In genomic region chr22:20441631-20442484, GRCh38 we compare ENCODE assay signal across 17 cellular contexts. TPM values are rescaled to one million over a fixed set of nuclear protein-coding genes. Genes with fewer than 3 reads are reported as not detected.
DNase-seq lines count a peak whose midpoint lies in the region; ATAC-seq and TF ChIP-seq lines count a peak whose summit lies in the region.
"Had no signal": no experiment of that assay in that cellular context is flagged by ENCODE, and none has a peak within 500 bp of the region (broad histone marks: within the 10 kb centered on the region; RNA-seq: fewer than 3 reads in every experiment).

No MANE protein-coding gene starts in this region.

- H2AFZ ChIP-seq in HCT116 (ENCODE audit: low read depth, low read length, poor library complexity, severe bottlenecking), result no peak overlapping the region
- no peak overlapping the region for H2AFZ ChIP-seq in H9 (ENCODE audit: low read length)
- H2AFZ ChIP-seq: PC-9 had no signal

- ATAC-seq in HCT116 (no peak), left ventricle myocardium superior (peak; percentile 22), upper lobe of left lung (ENCODE audit: low FRiP score in 2 of 2) (peak in 1 of 2 donors; percentile 11), GM18907 (IDR thresholded peaks at IDR 0.05; ENCODE audit: unreplicated experiment) (no peak), HG03442 (IDR thresholded peaks at IDR 0.05; ENCODE audit: unreplicated experiment) (no peak)
- ATAC-seq: activated CD8-positive, alpha-beta T cell treated with anti-CD3 and anti-CD28 coated beads, Interleukin-2, amount 10 ng/mL, durations not matched to agents 7 days and 5 days; esophagus mucosa; psoas muscle had no signal

- H3K79me2 ChIP-seq in HCT116 (ENCODE audit: insufficient read depth, low read length) (no peaks in the 10 kb centered on the region), H9 (ENCODE audit: insufficient read depth, low read length) (no peaks in the 10 kb centered on the region)

- H3K36me3 Mint-ChIP-seq in H9 (ENCODE audit: insufficient read depth in 1 of 3, low read depth in 3 of 3), result peaks cover 3 to 5% (median 4%) of the 10 kb centered on the region in 3 experiments; a peak in 5 of 7 replicates

- no TSS peak for BruUV-seq in HCT116 (replicated peaks; lab: Mats Ljungman, UMichigan)

- TF ChIP-seq RAD21 in HCT116 (IDR thresholded peaks at IDR 0.05; ENCODE audit: low read depth), result no peak

- no peaks in the 10 kb centered on the region for H3K27me3 ChIP-seq in HCT116 (ENCODE audit: insufficient read depth, low read length)
- peaks cover 0 to 12% (median 6%) of the 10 kb centered on the region in 4 donors for H3K27me3 ChIP-seq in upper lobe of left lung
- peaks cover 3% of the 10 kb centered on the region; the same call in 1 of the 2 replicates for H3K27me3 ChIP-seq in H9 (ENCODE audit: insufficient read depth, low read length)

- H3K79me1 ChIP-seq in H9 (ENCODE audit: insufficient read depth, low read depth, low read length, poor library complexity, severe bottlenecking), result no peaks in the 10 kb centered on the region

- 73 to 85% methylated on average over 10 to 20 of the region's 21 CpGs for WGBS in upper lobe of left lung, 2 donors
- no CpG with 5 or more reads among the region's 21 CpGs for WGBS in H9 (ENCODE audit: extremely low coverage, insufficient read length, low lambda C conversion rate)

- TF ChIP-seq EP300 in upper lobe of left lung (IDR thresholded peaks at IDR 0.05), result no peak

- H2BK20ac ChIP-seq in H9 (ENCODE audit: low read depth, low read length, poor library complexity, severe bottlenecking), result no peak overlapping the region

- no peak overlapping the region for H3K9ac ChIP-seq in HCT116 (ENCODE audit: low read length)
- no peak overlapping the region for H3K9ac ChIP-seq in H9 (ENCODE audit: extremely low read depth, insufficient read length, low read length)

- H2AK5ac ChIP-seq in H9 (ENCODE audit: insufficient read length, low read length), result no peak overlapping the region

- H3K4me3 ChIP-seq in HCT116 (replicated peaks in 1 of 2; ENCODE audit: low read depth in 1 of 2, low read length in 2 of 2) (no peak overlapping the region), cardiac fibroblast (replicated peaks in 1 of 2; ENCODE audit: low read depth in 2 of 2, low read length in 2 of 2) (no peak overlapping the region), upper lobe of left lung (no peak overlapping the region)
- H3K4me3 ChIP-seq: PC-9, psoas muscle had no signal

- peaks cover 10% of the 10 kb centered on the region for H3K23me2 ChIP-seq in H9 (ENCODE audit: insufficient read length, low read depth, low read length, poor library complexity, severe bottlenecking)

- POLR2A ChIA-PET in HCT116 (lab: Charles Lee), result no interaction called here

- intact Hi-C loops in HCT116 (cut with micrococcal nuclease) (no loop called here), left ventricle myocardium superior (cut with micrococcal nuclease) (no loop called here)

- no peak overlapping the region for H3K14ac ChIP-seq in H9 (ENCODE audit: insufficient read depth, low read length)

- TF ChIP-seq POLR2A in HCT116 (IDR thresholded peaks at IDR 0.05; ENCODE audit: borderline replicate concordance, extremely low read depth, insufficient read depth, insufficient read length) (no peak), upper lobe of left lung (IDR thresholded peaks at IDR 0.05) (no peak)

- H3K9me3 ChIP-seq in HCT116 (ENCODE audit: control insufficient read depth in 1 of 2, insufficient read depth in 1 of 2, low read depth in 1 of 2, low read length in 2 of 2) (no peaks in the 10 kb centered on the region), upper lobe of left lung (no peaks in the 10 kb centered on the region), H9 (ENCODE audit: control insufficient read depth, low read depth, low read length) (no peaks in the 10 kb centered on the region)
- H3K9me3 ChIP-seq: psoas muscle had no signal

- H3K4me1 ChIP-seq in HCT116 (ENCODE audit: control insufficient read depth in 1 of 2, insufficient read depth in 2 of 2, low read length in 2 of 2), result no peaks in the 10 kb centered on the region
- peaks cover 17 to 28% (median 20%) of the 10 kb centered on the region in 4 donors for H3K4me1 ChIP-seq in upper lobe of left lung
- no peaks in the 10 kb centered on the region for H3K4me1 ChIP-seq in H9 (ENCODE audit: insufficient read depth, low read length)
- H3K4me1 ChIP-seq: psoas muscle had no signal

- H3K4me2 ChIP-seq in HCT116 (ENCODE audit: low read length) (no peak overlapping the region), H9 (ENCODE audit: insufficient read depth, insufficient read length, low read length) (no peak overlapping the region)
- H3K4me2 ChIP-seq: PC-9 had no signal

- H3K27ac ChIP-seq in HCT116 (ENCODE audit: low read depth, low read length) (no peak overlapping the region), upper lobe of left lung (peak overlapping the region in 3 of 4 donors; percentile 46 to 49 (median 48)), H9 (ENCODE audit: insufficient read length, low read depth, low read length) (no peak overlapping the region)
- H3K27ac ChIP-seq: PC-9, psoas muscle had no signal

- no peaks in the 10 kb centered on the region; a peak in 1 of 4 replicates for H3K36me3 ChIP-seq in HCT116 (ENCODE audit: control insufficient read depth in 1 of 2, insufficient read depth in 2 of 2, low read length in 2 of 2)
- H3K36me3 ChIP-seq in upper lobe of left lung, result peaks cover 3 to 32% (median 20%) of the 10 kb centered on the region in 4 donors

- H3K18ac ChIP-seq in H9 (ENCODE audit: insufficient read length, low read depth, low read length), result no peak overlapping the region

- DNase-seq in HCT116 (ENCODE audit: low read depth, low spot score), result no peak
- DNase-seq in cardiac fibroblast (ENCODE audit: low read depth in 2 of 2), result peak; percentile 38 to 62
- peak; percentile 43 for DNase-seq in left ventricle myocardium superior
- DNase-seq in upper lobe of left lung, result peak in 1 of 2 donors; percentile 79
- DNase-seq in H9, result no peak
- DNase-seq: activated CD8-positive, alpha-beta T cell treated with anti-CD3 and anti-CD28 coated beads, Interleukin-2, amount 10 ng/mL, durations not matched to agents 7 days and 5 days; DMS53; NCI-H1930; NCI-H69; PC-9 had no signal

- H4K20me1 ChIP-seq in HCT116 (ENCODE audit: insufficient read depth) (no peaks in the 10 kb centered on the region), H9 (ENCODE audit: control insufficient read depth, insufficient read depth, insufficient read length) (no peaks in the 10 kb centered on the region)

- no peak overlapping the region for H4K91ac ChIP-seq in H9 (ENCODE audit: insufficient read length, low read depth, low read length)

- H3K9me2 ChIP-seq in HCT116 (ENCODE audit: insufficient read depth), result no peaks in the 10 kb centered on the region

- RAD21 ChIA-PET in HCT116 (lab: Charles Lee; ENCODE audit: low non-redundant PET in 1 of 2, low total read pairs in 2 of 2, uncharacterized antibody in 2 of 2, unreplicated experiment in 2 of 2), result no interaction called here

- H3K4me1 Mint-ChIP-seq in H9, result peaks cover 12 to 13% of the 10 kb centered on the region in 2 experiments

- no peak overlapping the region for H3K4ac ChIP-seq in H9 (ENCODE audit: low read depth, low read length)

- CTCF ChIA-PET in HCT116 (lab: Charles Lee), result no interaction called here

- H2BK5ac ChIP-seq in H9 (ENCODE audit: insufficient read length, low read length), result no peak overlapping the region

- no peak overlapping the region for H3K27ac Mint-ChIP-seq in H9
- H3K27ac Mint-ChIP-seq: activated CD8-positive, alpha-beta T cell treated with anti-CD3 and anti-CD28 coated beads, Interleukin-2, amount 10 ng/mL, durations not matched to agents 7 days and 5 days; activated T-helper 1 cell treated with anti-CD3 and anti-CD28 coated beads, Interleukin-12 subunit alpha, Interleukin-12 subunit beta, Interleukin-2, Interleukin-4 antibody, amounts not matched to agents 30 ng/mL and 10 ng/mL and 1 ng/mL, durations not matched to agents 14 hours and 24 hours and 36 hours; CD14-positive monocyte; dendritic cell treated with granulocyte-macrophage colony-stimulating factor and Interleukin-4, amounts not matched to agents 40 ng/mL and 50 ng/mL, for 4 days had no signal

- no peaks in the 10 kb centered on the region for H3K9me3 Mint-ChIP-seq in H9
- H3K9me3 Mint-ChIP-seq: activated T-helper 1 cell treated with anti-CD3 and anti-CD28 coated beads, Interleukin-12 subunit alpha, Interleukin-12 subunit beta, Interleukin-2, Interleukin-4 antibody, amounts not matched to agents 30 ng/mL and 10 ng/mL and 1 ng/mL, durations not matched to agents 14 hours and 24 hours and 36 hours; dendritic cell treated with granulocyte-macrophage colony-stimulating factor and Interleukin-4, amounts not matched to agents 40 ng/mL and 50 ng/mL, for 4 days had no signal

- H3K27me3 Mint-ChIP-seq in H9 (ENCODE audit: low read depth), result peaks cover 30% of the 10 kb centered on the region

- no peak overlapping the region for H2BK15ac ChIP-seq in H9 (ENCODE audit: low read depth, low read length)

- TF ChIP-seq CTCF in HCT116 (IDR thresholded peaks at IDR 0.05 in 2 of 3, conservative IDR thresholded peaks at IDR 0.05 in 1 of 3; ENCODE audit: borderline replicate concordance in 1 of 3, insufficient read depth in 1 of 3, low read depth in 2 of 3, low read length in 2 of 3), result no peak
- no peak for TF ChIP-seq CTCF in cardiac fibroblast (IDR thresholded peaks at IDR 0.05; ENCODE audit: low read depth, low read length)
- no peak for TF ChIP-seq CTCF in upper lobe of left lung (IDR thresholded peaks at IDR 0.05)
- TF ChIP-seq CTCF in H9 (conservative IDR thresholded peaks at IDR 0.05), result no peak

- no peak overlapping the region for H2BK12ac ChIP-seq in H9 (ENCODE audit: insufficient read length, low read depth, low read length)

- no peak overlapping the region for H3K4me3 Mint-ChIP-seq in H9
- H3K4me3 Mint-ChIP-seq: activated CD8-positive, alpha-beta T cell treated with anti-CD3 and anti-CD28 coated beads, Interleukin-2, amount 10 ng/mL, durations not matched to agents 7 days and 5 days; activated T-helper 1 cell treated with anti-CD3 and anti-CD28 coated beads, Interleukin-12 subunit alpha, Interleukin-12 subunit beta, Interleukin-2, Interleukin-4 antibody, amounts not matched to agents 30 ng/mL and 10 ng/mL and 1 ng/mL, durations not matched to agents 14 hours and 24 hours and 36 hours; CD14-positive monocyte; dendritic cell treated with granulocyte-macrophage colony-stimulating factor and Interleukin-4, amounts not matched to agents 40 ng/mL and 50 ng/mL, for 4 days had no signal

- no peak overlapping the region for H2BK120ac ChIP-seq in H9 (ENCODE audit: low read depth, low read length, poor library complexity, severe bottlenecking)

- no peak overlapping the region for H3K23ac ChIP-seq in H9 (ENCODE audit: insufficient read length, low read depth, low read length)

- H4K5ac ChIP-seq in H9 (ENCODE audit: insufficient read length, low read depth, low read length), result no peak overlapping the region

- no peak overlapping the region for H3T11ph ChIP-seq in H9 (ENCODE audit: low read length)

- no peak overlapping the region for H4K8ac ChIP-seq in H9 (replicated peaks; ENCODE audit: insufficient read length, low read depth, low read length)

- H3K56ac ChIP-seq in H9 (ENCODE audit: insufficient read length, low read depth, low read length), result no peak overlapping the region

RNA-seq across cellular contexts. Expression of gene SCARF2, which starts 4.2 kb away (rescaled TPM):
- total RNA-seq in HCT116 (2021; ENCODE audit: unreplicated experiment) (2.5 TPM), left ventricle myocardium superior (2.7 TPM), upper lobe of left lung (10 to 100 TPM; 10.1 to 36.7 (median 16.1) TPM), H9 (2021) (10.8 and 12.7 TPM in 2 replicates)
- 1.5 and 1.6 TPM in 2 replicates for polyA plus RNA-seq in HCT116 (2012)

RNA-seq across cellular contexts. Expression of gene ZNF74, which starts 47.9 kb away (rescaled TPM):
- 15.4 TPM for total RNA-seq in HCT116 (2021; ENCODE audit: unreplicated experiment)
- polyA plus RNA-seq in HCT116 (2012), result 9.9 and 11.2 TPM in 2 replicates
- total RNA-seq in left ventricle myocardium superior, result 4.9 TPM
- 10 to 100 TPM in 5 of 6 donors, 1 to 10 TPM in 1; 8.9 to 26.2 (median 12.7) TPM for total RNA-seq in upper lobe of left lung
- total RNA-seq in H9 (2021), result 29.8 and 34.3 TPM in 2 replicates

RNA-seq across cellular contexts. Expression of gene KLHL22, which starts 53.7 kb away (rescaled TPM):
- 16.4 TPM for total RNA-seq in HCT116 (2021; ENCODE audit: unreplicated experiment)
- polyA plus RNA-seq in HCT116 (2012), result 7.5 and 8.8 TPM in 2 replicates
- total RNA-seq in left ventricle myocardium superior, result 14.2 TPM
- total RNA-seq in upper lobe of left lung, result 10 to 100 TPM; 17.5 to 48.2 (median 22.7) TPM
- 11.9 and 12.7 TPM in 2 replicates for total RNA-seq in H9 (2021)

Comparison
In these comparisons a context has a peak if more than half of its experiments do, and no peak if none do; other contexts are left out.
1. DNase-seq: peak in cardiac fibroblast (2 of 2) and left ventricle myocardium superior (single experiment); none in HCT116 (single experiment) and H9 (single experiment).
2. H3K27ac ChIP-seq: peak in upper lobe of left lung (3 of 4); none in HCT116 (single experiment) and H9 (single experiment).